ENCODE assay signal across 8 cellular contexts in genomic region chr22:37199839-37200161, GRCh38. TPM values are rescaled to one million over a fixed set of nuclear protein-coding genes. Genes with fewer than 3 reads are reported as not detected.
A peak's percentile ranks its signal among the peaks of the same experiment; 100 is the strongest.
DNase-seq lines count a peak whose midpoint lies in the region; ATAC-seq and TF ChIP-seq lines count a peak whose summit lies in the region.

No MANE protein-coding gene starts in this region.

- H3K27ac ChIP-seq in SK-N-MC (no peak overlapping the region), gastroesophageal sphincter (peak overlapping the region in 3 of 4 donors; percentile 93 to 97 (median 95)), substantia nigra (ENCODE audit: low read depth, low read length, poor library complexity, severe bottlenecking) (peak overlapping the region; percentile 68)

- TF ChIP-seq EP300 in gastroesophageal sphincter (IDR thresholded peaks at IDR 0.05), result no peak

- peak overlapping the region; percentile 63 for H3K9ac ChIP-seq in SK-N-MC (ENCODE audit: insufficient read length)

- no peaks in the 10 kb centered on the region for H3K27me3 Mint-ChIP-seq in T-helper 2 cell treated with Interferon-gamma antibody and Interleukin-4, amounts not matched to agents 5 μg/mL and 100 μg/mL, for 36 hours (ENCODE audit: low read depth)

- no peak for TF ChIP-seq CTCF in gastroesophageal sphincter (IDR thresholded peaks at IDR 0.05)

- no peak for DNase-seq in T-helper 2 cell treated with Interferon-gamma antibody and Interleukin-4, amounts not matched to agents 5 μg/mL and 100 μg/mL, for 36 hours (ENCODE audit: low spot score)
- no peak for DNase-seq in T-helper 2 cell
- DNase-seq in SK-N-MC (ENCODE audit: low read depth, low spot score), result no peak
- DNase-seq in substantia nigra (lab: John Stamatoyannopoulos, UW), result peak in 2 of 49 donors; percentile 47 to 53
- no peak for DNase-seq in activated CD8-positive, alpha-beta memory T cell treated with anti-CD3 and anti-CD28 coated beads, Interleukin-2, amount 50 U/mL, for 4 hours
- no peak for DNase-seq in activated CD4-positive, CD25-positive, alpha-beta regulatory T cell treated with anti-CD3 and anti-CD28 coated beads, Interleukin-2, amount 50 U/mL, for 72 hours
- no peak for DNase-seq in iPS-NIHi11 (ENCODE audit: low spot score)

- H3K4me1 ChIP-seq in gastroesophageal sphincter, result peaks cover 16 to 42% (median 31%) of the 10 kb centered on the region in 3 donors

- no peaks in the 10 kb centered on the region for H3K36me3 Mint-ChIP-seq in T-helper 2 cell treated with Interferon-gamma antibody and Interleukin-4, amounts not matched to agents 5 μg/mL and 100 μg/mL, for 36 hours (ENCODE audit: low read depth)

- 67 to 100% methylated on average over 1 of the region's 9 CpGs for WGBS in gastroesophageal sphincter (ENCODE audit: low coverage in 1 of 2), 2 donors

- no peak for TF ChIP-seq POLR2A in gastroesophageal sphincter (IDR thresholded peaks at IDR 0.05)

- peak overlapping the region; percentile 37 for H3K4me3 ChIP-seq in SK-N-MC
- H3K4me3 ChIP-seq in gastroesophageal sphincter, result peak overlapping the region in 1 of 2 donors; percentile 76

- no peaks in the 10 kb centered on the region for H3K27me3 ChIP-seq in gastroesophageal sphincter

- H3K36me3 ChIP-seq in SK-N-MC (ENCODE audit: insufficient read depth, low read length), result no peaks in the 10 kb centered on the region
- no peaks in the 10 kb centered on the region for H3K36me3 ChIP-seq in gastroesophageal sphincter

- H3K4me3 Mint-ChIP-seq in T-helper 2 cell treated with Interferon-gamma antibody and Interleukin-4, amounts not matched to agents 5 μg/mL and 100 μg/mL, for 36 hours, result peak overlapping the region; percentile 32

- H3K9me3 ChIP-seq in SK-N-MC (ENCODE audit: low read depth, low read length) (no peaks in the 10 kb centered on the region), gastroesophageal sphincter (no peaks in the 10 kb centered on the region)

- peaks cover 22% of the 10 kb centered on the region for H3K4me1 Mint-ChIP-seq in T-helper 2 cell treated with Interferon-gamma antibody and Interleukin-4, amounts not matched to agents 5 μg/mL and 100 μg/mL, for 36 hours (ENCODE audit: low read depth)

- ATAC-seq in gastroesophageal sphincter, result no peak

- H3K9me3 Mint-ChIP-seq in T-helper 2 cell treated with Interferon-gamma antibody and Interleukin-4, amounts not matched to agents 5 μg/mL and 100 μg/mL, for 36 hours, result no peaks in the 10 kb centered on the region

- H3K27ac Mint-ChIP-seq in T-helper 2 cell treated with Interferon-gamma antibody and Interleukin-4, amounts not matched to agents 5 μg/mL and 100 μg/mL, for 36 hours, result peak overlapping the region; percentile 93

RNA-seq across cellular contexts. Expression of gene C1QTNF6, which starts 11.8 kb away (rescaled TPM):
- 1 to 10 TPM in 2 of 4 donors, under 1 TPM in 2; 0.69 to 1.6 (median 1.1) TPM for total RNA-seq in gastroesophageal sphincter

RNA-seq across cellular contexts. Expression of gene SSTR3, which starts 12.5 kb away (rescaled TPM):
- total RNA-seq in gastroesophageal sphincter, result not detected

RNA-seq across cellular contexts. Expression of gene RAC2, which starts 44.3 kb away (rescaled TPM):
- total RNA-seq in gastroesophageal sphincter, result 10 to 100 TPM in 1 of 4 donors, 1 to 10 TPM in 3; 2.0 to 11.3 (median 6.4) TPM

RNA-seq across cellular contexts. Expression of gene IL2RB, which starts 50.1 kb away (rescaled TPM):
- 1 to 10 TPM in 1 of 4 donors, under 1 TPM in 3; 0.07 to 3.1 (median 0.29) TPM for total RNA-seq in gastroesophageal sphincter
